In genomic region chr5:133967124-133967523, GRCh38 we compare ENCODE assay signal across 8 cellular contexts. TPM values are rescaled to one million over a fixed set of nuclear protein-coding genes. Genes with fewer than 3 reads are reported as not detected.
DNase-seq lines count a peak whose midpoint lies in the region; ATAC-seq, FAIRE-seq and TF ChIP-seq lines count a peak whose summit lies in the region.

No MANE protein-coding gene starts in this region.

- no peak for TF ChIP-seq POLR2A in HepG2 (IDR thresholded peaks at IDR 0.05; ENCODE audit: insufficient read depth in 1 of 2, low read depth in 2 of 2, low read length in 2 of 2)

- H3K4me3 ChIP-seq in HepG2 (replicated peaks in 1 of 3; ENCODE audit: insufficient read depth in 1 of 3, low read depth in 2 of 3, low read length in 3 of 3) (peak overlapping the region; percentile 80 to 98 (median 93); a peak in 5 of 6 replicates), upper lobe of right lung (peak overlapping the region; percentile 81)

- no peaks in the 10 kb centered on the region for H3K9me3 Mint-ChIP-seq in activated naive CD4-positive, alpha-beta T cell treated with anti-CD3 and anti-CD28 coated beads, Interleukin-2, amount 10 ng/mL, durations not matched to agents 7 days and 5 days
- peaks cover 0 to 8% (median 2%) of the 10 kb centered on the region in 5 experiments for H3K9me3 Mint-ChIP-seq in brain

- intact Hi-C loops in HepG2 (cut with micrococcal nuclease; ENCODE audit: unreplicated experiment) (no loop called here), upper lobe of right lung (cut with DNase I) (no loop called here)

- CTCF ChIA-PET in activated naive CD4-positive, alpha-beta T cell treated with anti-CD3 and anti-CD28 coated beads, Interleukin-2, amount 10 ng/mL, durations not matched to agents 7 days and 5 days (lab: Charles Lee), result interaction anchor here (1.2 to 1.3 kb wide), 2 partner anchors 12 to 30 kb away, joined by 3 read pairs; no protein-coding TSS in a partner anchor
- CTCF ChIA-PET in HepG2 (lab: Yijun Ruan, JAX; ENCODE audit: low intra/inter-chr PET ratio, low total read pairs), result no interaction called here

- peaks cover 60% of the 10 kb centered on the region for H3K79me2 ChIP-seq in HepG2 (ENCODE audit: insufficient read depth, low read length)

- peak overlapping the region; percentile 95 for H3K9ac ChIP-seq in HepG2 (ENCODE audit: insufficient read depth, low read depth, low read length)

- peaks cover 44% of the 10 kb centered on the region for H3K36me3 Mint-ChIP-seq in activated naive CD4-positive, alpha-beta T cell treated with anti-CD3 and anti-CD28 coated beads, Interleukin-2, amount 10 ng/mL, durations not matched to agents 7 days and 5 days
- peaks cover 32% of the 10 kb centered on the region for H3K36me3 Mint-ChIP-seq in brain

- in situ Hi-C loops in HepG2 (cut with HindIII; ENCODE audit: extremely low pct_ligation_motif_present, low pct_unique_long_range_greater_than_20kb), result no loop called here

- no peak overlapping the region for H3K27ac Mint-ChIP-seq in activated naive CD4-positive, alpha-beta T cell treated with anti-CD3 and anti-CD28 coated beads, Interleukin-2, amount 10 ng/mL, durations not matched to agents 7 days and 5 days
- H3K27ac Mint-ChIP-seq in brain, result peak overlapping the region; percentile 61 to 100 (median 99)

- H3K27me3 Mint-ChIP-seq in activated naive CD4-positive, alpha-beta T cell treated with anti-CD3 and anti-CD28 coated beads, Interleukin-2, amount 10 ng/mL, durations not matched to agents 7 days and 5 days, result no peaks in the 10 kb centered on the region
- H3K27me3 Mint-ChIP-seq in brain, result peaks cover 10% of the 10 kb centered on the region

- no peaks in the 10 kb centered on the region for H3K9me3 ChIP-seq in HepG2 (ENCODE audit: low read length)
- H3K9me3 ChIP-seq in upper lobe of right lung, result no peaks in the 10 kb centered on the region

- FAIRE-seq in HepG2 (lab: Jason Lieb, UNC), result no peak

- peaks cover 65% of the 10 kb centered on the region for H3K4me1 Mint-ChIP-seq in activated naive CD4-positive, alpha-beta T cell treated with anti-CD3 and anti-CD28 coated beads, Interleukin-2, amount 10 ng/mL, durations not matched to agents 7 days and 5 days
- peaks cover 69% of the 10 kb centered on the region for H3K4me1 Mint-ChIP-seq in brain

- no peak for DNase-seq in activated naive CD4-positive, alpha-beta T cell treated with anti-CD3 and anti-CD28 coated beads, Interleukin-2, amount 10 ng/mL, durations not matched to agents 7 days and 5 days
- no peak for DNase-seq in activated naive CD4-positive, alpha-beta T cell treated with Interleukin-2 at 50 U/mL for 16 hours
- DNase-seq in HepG2 (ENCODE audit: low spot score), result no peak
- no peak for DNase-seq in upper lobe of right lung
- DNase-seq in DMS53 (lab: John Stamatoyannopoulos, UW), result no peak
- no peak for DNase-seq in NCI-H2171 treated with DMSO at 0.1 percent for 48 hours (lab: John Stamatoyannopoulos, UW)

- WGBS in HepG2 (ENCODE audit: low lambda C conversion rate), result 76% methylated on average over 5 of the region's 5 CpGs

- TF ChIP-seq EP300 in HepG2 (IDR thresholded peaks at IDR 0.05; ENCODE audit: low read depth in 2 of 2, low read length in 2 of 2) (no peak), HepG2 (CRISPR knock-in tag; IDR thresholded peaks at IDR 0.05; ENCODE audit: borderline replicate concordance) (no peak)

- POLR2A ChIA-PET in HepG2 (lab: Yijun Ruan, JAX), result interaction anchor here (1.0 kb wide), 1 partner anchor 38 kb away, joined by 4 read pairs; no protein-coding TSS in a partner anchor

- no peaks in the 10 kb centered on the region; a peak in 1 of 5 replicates for H3K27me3 ChIP-seq in HepG2 (ENCODE audit: control insufficient read depth in 1 of 2, insufficient read depth in 2 of 2, low read length in 2 of 2)
- H3K27me3 ChIP-seq in upper lobe of right lung, result no peaks in the 10 kb centered on the region

- H3K4me1 ChIP-seq in HepG2 (ENCODE audit: insufficient read depth, low read length) (peaks cover 60% of the 10 kb centered on the region), upper lobe of right lung (peaks cover 10% of the 10 kb centered on the region)

- peak overlapping the region; percentile 93 for H3K27ac ChIP-seq in HepG2 (ENCODE audit: extremely low read length, insufficient read depth, low read length)
- H3K27ac ChIP-seq in upper lobe of right lung, result no peak overlapping the region

- no peaks in the 10 kb centered on the region for H4K20me1 ChIP-seq in HepG2 (ENCODE audit: insufficient read depth, low read length)

- ATAC-seq in HepG2 (no peak), upper lobe of right lung (no peak), GM21381 (IDR thresholded peaks at IDR 0.05; ENCODE audit: unreplicated experiment) (no peak)

- peak overlapping the region; percentile 98 for H3K4me3 Mint-ChIP-seq in activated naive CD4-positive, alpha-beta T cell treated with anti-CD3 and anti-CD28 coated beads, Interleukin-2, amount 10 ng/mL, durations not matched to agents 7 days and 5 days
- peak overlapping the region; percentile 95 to 99 (median 98) for H3K4me3 Mint-ChIP-seq in brain

- BruUV-seq in HepG2 (replicated peaks; lab: Mats Ljungman, UMichigan), result TSS peak; percentile 5

- H3K36me3 ChIP-seq in HepG2 (replicated peaks in 1 of 2; ENCODE audit: control insufficient read depth in 1 of 2, insufficient read depth in 2 of 2, low read length in 2 of 2) (0 out of 5 replicates have a peak, but pooled peaks cover 0 to 2% of the 10 kb centered on the region in 2 experiments), upper lobe of right lung (peaks cover 7% of the 10 kb centered on the region)

- no peak overlapping the region for H2AFZ ChIP-seq in HepG2 (ENCODE audit: low read length)

- TF ChIP-seq CTCF in brain (conservative IDR thresholded peaks at IDR 0.05), result no peak
- no peak for TF ChIP-seq CTCF in HepG2 (CRISPR knock-in tag; IDR thresholded peaks at IDR 0.05)
- TF ChIP-seq CTCF in upper lobe of right lung (IDR thresholded peaks at IDR 0.05), result no peak

- TF ChIP-seq RAD21 in HepG2 (CRISPR knock-in tag; IDR thresholded peaks at IDR 0.05), result no peak

- peak overlapping the region; percentile 90 for H3K4me2 ChIP-seq in HepG2 (ENCODE audit: low read depth, low read length)

TF ChIP-seq in HepG2, 621 proteins besides CTCF, POLR2A, EP300 and RAD21:
- TF ChIP-seq ZNF143 (CRISPR knock-in tag; IDR thresholded peaks at IDR 0.05) (0 out of 2 replicates have a peak, but pooled peaks have one; percentile 32), JARID2 (CRISPR knock-in tag; IDR thresholded peaks at IDR 0.05; ENCODE audit: insufficient replicate concordance) (no peak)

RNA-seq across cellular contexts. Expression of gene C5orf15, which starts 1.3 kb away (rescaled TPM):
- polyA plus RNA-seq in brain (ENCODE audit: insufficient read depth, low read depth, low replicate concordance) (28.7 TPM), HepG2 (2011; rRNA removed) (82.7 and 84.1 TPM in 2 replicates)
- total RNA-seq in HepG2 (2016; rRNA removed; fragmentation: Illumina TruSeq; extraction: Trizol) (35.7 and 58.5 TPM in 2 replicates), upper lobe of right lung (33.4 TPM)
- 5.8 and 7.0 TPM in 2 replicates for total RNA-seq in HepG2 (2016; cell fraction: cytosol; rRNA removed; fragmentation: Illumina TruSeq; extraction: Trizol; ENCODE audit: low read depth)
- 32.4 and 58.3 TPM in 2 replicates for total RNA-seq in HepG2 (2016; cell fraction: insoluble cytoplasmic fraction; rRNA removed; fragmentation: Illumina TruSeq; extraction: Trizol)
- 14.0 and 15.0 TPM in 2 replicates for total RNA-seq in HepG2 (2016; cell fraction: membrane; rRNA removed; fragmentation: Illumina TruSeq; extraction: Trizol)
- total RNA-seq in HepG2 (2016; cell fraction: nucleus; rRNA removed; fragmentation: Illumina TruSeq; extraction: Trizol), result 50.5 and 53.2 TPM in 2 replicates
- polyA plus RNA-seq in HepG2 (2011; cell fraction: cytosol; rRNA removed), result 55.7 and 70.1 TPM in 2 replicates
- polyA plus RNA-seq in HepG2 (2011; cell fraction: nucleus; rRNA removed), result 26.9 and 28.5 TPM in 2 replicates
- polyA plus RNA-seq in HepG2 (2012), result 50.8 and 57.3 TPM in 2 replicates
- polyA plus RNA-seq in HepG2 (2016; cell fraction: cytosol; fragmentation: Illumina TruSeq; extraction: Trizol; ENCODE audit: low read depth), result 4.5 and 5.3 TPM in 2 replicates
- 54.9 and 56.5 TPM in 2 replicates for polyA plus RNA-seq in HepG2 (2016; cell fraction: insoluble cytoplasmic fraction; fragmentation: Illumina TruSeq; extraction: Trizol; ENCODE audit: low read depth)
- polyA plus RNA-seq in HepG2 (2016; cell fraction: membrane; fragmentation: Illumina TruSeq; extraction: Trizol; ENCODE audit: low read depth), result 13.6 and 14.8 TPM in 2 replicates
- 125 and 131 TPM in 2 replicates for polyA plus RNA-seq in HepG2 (2016; cell fraction: nucleus; fragmentation: Illumina TruSeq; extraction: Trizol; ENCODE audit: insufficient read depth, low read depth)
- 27.4 and 37.7 TPM in 2 replicates for polyA minus RNA-seq in HepG2 (2011; rRNA and poly(A)+ RNA removed; ENCODE audit: low replicate concordance)
- polyA minus RNA-seq in HepG2 (2011; cell fraction: cytosol; rRNA and poly(A)+ RNA removed), result 57.0 and 75.9 TPM in 2 replicates
- 20.3 and 34.9 TPM in 2 replicates for polyA minus RNA-seq in HepG2 (2011; cell fraction: nucleus; rRNA and poly(A)+ RNA removed)

RNA-seq across cellular contexts. Expression of gene VDAC1, which starts 37.7 kb away (rescaled TPM):
- polyA plus RNA-seq in brain (ENCODE audit: insufficient read depth, low read depth, low replicate concordance) (174 TPM), HepG2 (2011; rRNA removed) (112 and 119 TPM in 2 replicates)
- total RNA-seq in HepG2 (2016; rRNA removed; fragmentation: Illumina TruSeq; extraction: Trizol) (380 and 481 TPM in 2 replicates), upper lobe of right lung (112 TPM)
- 142 and 143 TPM in 2 replicates for total RNA-seq in HepG2 (2016; cell fraction: cytosol; rRNA removed; fragmentation: Illumina TruSeq; extraction: Trizol; ENCODE audit: low read depth)
- 391 and 476 TPM in 2 replicates for total RNA-seq in HepG2 (2016; cell fraction: insoluble cytoplasmic fraction; rRNA removed; fragmentation: Illumina TruSeq; extraction: Trizol)
- total RNA-seq in HepG2 (2016; cell fraction: membrane; rRNA removed; fragmentation: Illumina TruSeq; extraction: Trizol), result 267 and 273 TPM in 2 replicates
- total RNA-seq in HepG2 (2016; cell fraction: nucleus; rRNA removed; fragmentation: Illumina TruSeq; extraction: Trizol), result 160 and 168 TPM in 2 replicates
- polyA plus RNA-seq in HepG2 (2011; cell fraction: cytosol; rRNA removed), result 99.4 and 136 TPM in 2 replicates
- 68.8 and 87.6 TPM in 2 replicates for polyA plus RNA-seq in HepG2 (2011; cell fraction: nucleus; rRNA removed)
- polyA plus RNA-seq in HepG2 (2012), result 283 and 305 TPM in 2 replicates
- polyA plus RNA-seq in HepG2 (2016; cell fraction: cytosol; fragmentation: Illumina TruSeq; extraction: Trizol; ENCODE audit: low read depth), result 122 and 132 TPM in 2 replicates
- polyA plus RNA-seq in HepG2 (2016; cell fraction: insoluble cytoplasmic fraction; fragmentation: Illumina TruSeq; extraction: Trizol; ENCODE audit: low read depth), result 522 and 545 TPM in 2 replicates
- 196 and 202 TPM in 2 replicates for polyA plus RNA-seq in HepG2 (2016; cell fraction: membrane; fragmentation: Illumina TruSeq; extraction: Trizol; ENCODE audit: low read depth)
- polyA plus RNA-seq in HepG2 (2016; cell fraction: nucleus; fragmentation: Illumina TruSeq; extraction: Trizol; ENCODE audit: insufficient read depth, low read depth), result 247 and 250 TPM in 2 replicates
- 53.4 and 93.5 TPM in 2 replicates for polyA minus RNA-seq in HepG2 (2011; rRNA and poly(A)+ RNA removed; ENCODE audit: low replicate concordance)
- 105 and 139 TPM in 2 replicates for polyA minus RNA-seq in HepG2 (2011; cell fraction: cytosol; rRNA and poly(A)+ RNA removed)
- polyA minus RNA-seq in HepG2 (2011; cell fraction: nucleus; rRNA and poly(A)+ RNA removed), result 59.4 and 73.6 TPM in 2 replicates
